Comparison of ENCODE assay signal across 8 cellular contexts in genomic region chr4:76897522-76898384, GRCh38. TPM values are rescaled to one million over a fixed set of nuclear protein-coding genes. Genes with fewer than 3 reads are reported as not detected.
DNase-seq lines count a peak whose midpoint lies in the region; ATAC-seq, FAIRE-seq and TF ChIP-seq lines count a peak whose summit lies in the region.

SOWAHB (minus strand) TSS chr4:76898144; CDS start chr4:76897849, 295 bp downstream.

- H3K27me3 ChIP-seq in lung (ENCODE audit: control insufficient read depth, insufficient read depth) (no peaks in the 10 kb centered on the region), SJCRH30 (no peaks in the 10 kb centered on the region; the same call in 1 of the 2 replicates)

- DNase-seq in HTR-8/SVneo (ENCODE audit: insufficient read length, low spot score) = peak; percentile 19
- DNase-seq in WTC11 (ENCODE audit: low spot score) = peak; percentile 74
- peak; percentile 74 for DNase-seq in coronary artery (ENCODE audit: low spot score)
- DNase-seq in lung (ENCODE audit: low spot score) = peak; percentile 86
- peak; percentile 29 to 43 for DNase-seq in stimulated activated naive CD8-positive, alpha-beta T cell treated with anti-CD3 and anti-CD28 coated beads, Interleukin-15, amount 100 ng/mL, for 72 hours
- DNase-seq in SJCRH30 = no peak
- no peak for DNase-seq in HEK293T (ENCODE audit: extremely low spot score)

- TF ChIP-seq CTCF in GM12875 (IDR thresholded peaks at IDR 0.05; ENCODE audit: borderline replicate concordance, insufficient read depth, low read depth, low read length) = no peak
- TF ChIP-seq CTCF in WTC11 (IDR thresholded peaks at IDR 0.05) = no peak
- TF ChIP-seq CTCF in coronary artery (IDR thresholded peaks at IDR 0.05) = no peak
- no peak for TF ChIP-seq CTCF in lung (IDR thresholded peaks at IDR 0.05; ENCODE audit: control extremely low read depth, extremely low read depth)

- no peak within 1 kb of the TSS for H3K27ac ChIP-seq in coronary artery
- H3K27ac ChIP-seq in lung (ENCODE audit: low read depth in 1 of 2, low read length in 1 of 2) = peak within 1 kb of the TSS in 1 of 2 donors; percentile 87
- H3K27ac ChIP-seq in SJCRH30 = no peak within 1 kb of the TSS

- H3K4me3 ChIP-seq in GM12875 (ENCODE audit: low read depth, low read length) (peak within 1 kb of the TSS; percentile 31), coronary artery (peak within 1 kb of the TSS; percentile 81), lung (peak within 1 kb of the TSS; percentile 51), SJCRH30 (no peak within 1 kb of the TSS)

- H3K4me1 ChIP-seq in lung (ENCODE audit: control insufficient read depth in 2 of 2, insufficient read depth in 2 of 2, low read length in 2 of 2) = peaks cover 0 to 14% of the 10 kb centered on the region in 2 donors
- no peaks in the 10 kb centered on the region for H3K4me1 ChIP-seq in SJCRH30

- H3K9me3 ChIP-seq in lung (ENCODE audit: control insufficient read depth in 2 of 2, insufficient read depth in 1 of 2, low read length in 1 of 2) = no peaks in the 10 kb centered on the region
- H3K9me3 ChIP-seq in SJCRH30 (replicated peaks) = no peaks in the 10 kb centered on the region

- 1 to 2% methylated on average over 78 to 79 of the region's 79 CpGs for WGBS in lung, 2 donors

- CTCF ChIA-PET in WTC11 (lab: Charles Lee) (interaction anchor here (0.7 to 1.3 kb wide), 9 partner anchors 10 to 198 kb away, joined by 3 to 6 read pairs (median 4); partner anchors contain the start of gene SEPTIN11), HEK293T (lab: Yijun Ruan, JAX) (interaction anchor here (0.6 to 0.9 kb wide), 3 partner anchors 44 to 114 kb away, joined by 3 read pairs; no protein-coding TSS in a partner anchor)

- H3K27me3 Mint-ChIP-seq in WTC11 (ENCODE audit: low read depth) = peaks cover 63% of the 10 kb centered on the region
- peaks cover 29% of the 10 kb centered on the region for H3K27me3 Mint-ChIP-seq in stimulated activated naive CD8-positive, alpha-beta T cell treated with anti-CD3 and anti-CD28 coated beads, Interleukin-15, amount 100 ng/mL, for 72 hours

- H3K4me1 Mint-ChIP-seq in WTC11 = peaks cover 14% of the 10 kb centered on the region
- peaks cover 9% of the 10 kb centered on the region for H3K4me1 Mint-ChIP-seq in stimulated activated naive CD8-positive, alpha-beta T cell treated with anti-CD3 and anti-CD28 coated beads, Interleukin-15, amount 100 ng/mL, for 72 hours

- POLR2A ChIA-PET in WTC11 (lab: Charles Lee) (interaction anchor here (0.7 to 1.5 kb wide), 3 partner anchors 52 to 441 kb away, joined by 3 to 6 read pairs (median 4); partner anchors contain the start of gene SEPTIN11), HEK293T (lab: Yijun Ruan, JAX) (interaction anchor here (1.1 kb wide), 1 partner anchor 52 kb away, joined by 3 read pairs; the partner anchor contains the start of gene SEPTIN11)

- H3K4me3 Mint-ChIP-seq in WTC11 = peak within 1 kb of the TSS; percentile 75
- peak within 1 kb of the TSS; percentile 73 to 78 for H3K4me3 Mint-ChIP-seq in stimulated activated naive CD8-positive, alpha-beta T cell treated with anti-CD3 and anti-CD28 coated beads, Interleukin-15, amount 100 ng/mL, for 72 hours

- H3K36me3 ChIP-seq in lung (ENCODE audit: control insufficient read depth in 2 of 2, insufficient read depth in 2 of 2, low read length in 2 of 2) (no peaks in the 10 kb centered on the region), SJCRH30 (no peaks in the 10 kb centered on the region)

- no peaks in the 10 kb centered on the region for H3K36me3 Mint-ChIP-seq in WTC11

- H3K27ac Mint-ChIP-seq in WTC11 = no peak within 1 kb of the TSS
- H3K27ac Mint-ChIP-seq in stimulated activated naive CD8-positive, alpha-beta T cell treated with anti-CD3 and anti-CD28 coated beads, Interleukin-15, amount 100 ng/mL, for 72 hours = no peak within 1 kb of the TSS

- ATAC-seq in WTC11 (peak; percentile 78), lung (ENCODE audit: insufficient read depth, low FRiP score) (peak; percentile 86)
- peak; percentile 80 for ATAC-seq in stimulated activated naive CD8-positive, alpha-beta T cell treated with anti-CD3 and anti-CD28 coated beads, Interleukin-15, amount 100 ng/mL, for 72 hours

- H3K9me3 Mint-ChIP-seq in WTC11 = no peaks in the 10 kb centered on the region
- H3K9me3 Mint-ChIP-seq in stimulated activated naive CD8-positive, alpha-beta T cell treated with anti-CD3 and anti-CD28 coated beads, Interleukin-15, amount 100 ng/mL, for 72 hours = no peaks in the 10 kb centered on the region

- FAIRE-seq in HTR-8/SVneo (lab: Jason Lieb, UNC) = no peak

TF ChIP-seq in WTC11, 78 proteins besides CTCF, POLR2A, EP300 and RAD21:
- TF ChIP-seq USF1 (CRISPR knock-in tag; IDR thresholded peaks at IDR 0.05) = 0 out of 2 replicates have a peak, but pooled peaks have one; percentile 36
- TF ChIP-seq FOXP1 (CRISPR knock-in tag; IDR thresholded peaks at IDR 0.05; ENCODE audit: borderline replicate concordance) = 0 out of 2 replicates have a peak, but pooled peaks have one; percentile 11
- no peak for TF ChIP-seq TEAD4 (CRISPR knock-in tag; IDR thresholded peaks at IDR 0.05)
- TF ChIP-seq ZNF317 (CRISPR knock-in tag; IDR thresholded peaks at IDR 0.05; ENCODE audit: borderline replicate concordance, low read depth) = 0 out of 2 replicates have a peak, but pooled peaks have one; percentile 13
- TF ChIP-seq RELA (CRISPR knock-in tag; IDR thresholded peaks at IDR 0.05; ENCODE audit: borderline replicate concordance) = 0 out of 2 replicates have a peak, but pooled peaks have one; percentile 50
- 0 out of 2 replicates have a peak, but pooled peaks have one; percentile 4 for TF ChIP-seq E2F1 (CRISPR knock-in tag; IDR thresholded peaks at IDR 0.05)
- peak; percentile 55 for TF ChIP-seq ZNF423 (CRISPR knock-in tag; IDR thresholded peaks at IDR 0.05)
- TF ChIP-seq ETV6 (CRISPR knock-in tag; IDR thresholded peaks at IDR 0.05) = 0 out of 2 replicates have a peak, but pooled peaks have one; percentile 16
- TF ChIP-seq NFATC4 (CRISPR knock-in tag; IDR thresholded peaks at IDR 0.05) = no peak
TF ChIP-seq in WTC11: peak in this region for 7.

TF ChIP-seq in HEK293T, 16 proteins besides CTCF, POLR2A, EP300 and RAD21:
- no peak for TF ChIP-seq FOXK2 (IDR thresholded peaks at IDR 0.05)
- TF ChIP-seq NFRKB (IDR thresholded peaks at IDR 0.05) = no peak
- TF ChIP-seq SUZ12 (IDR thresholded peaks at IDR 0.05) = no peak
- TF ChIP-seq ELF4 (IDR thresholded peaks at IDR 0.05) = no peak
- TF ChIP-seq LEF1 (IDR thresholded peaks at IDR 0.05; ENCODE audit: borderline replicate concordance) = no peak
- TF ChIP-seq ARNT (IDR thresholded peaks at IDR 0.05) = no peak
- no peak for TF ChIP-seq PKNOX1 (IDR thresholded peaks at IDR 0.05)
- no peak for TF ChIP-seq ZNF384 (IDR thresholded peaks at IDR 0.05)
- no peak for TF ChIP-seq L3MBTL2 (conservative IDR thresholded peaks at IDR 0.05)
- TF ChIP-seq FOXM1 (IDR thresholded peaks at IDR 0.05; ENCODE audit: borderline replicate concordance) = no peak
- no peak for TF ChIP-seq BHLHE40 (IDR thresholded peaks at IDR 0.05; ENCODE audit: borderline replicate concordance)
- no peak for TF ChIP-seq TARDBP (IDR thresholded peaks at IDR 0.05)

RNA-seq across cellular contexts. Expression of gene SOWAHB, which starts in this region (rescaled TPM):
- total RNA-seq in WTC11 (2021) (1.3 to 1.6 TPM (median 1.5 TPM) in 3 replicates), lung (1 to 10 TPM; 2.0 to 4.2 TPM)
- polyA plus RNA-seq in lung = 1 to 10 TPM in 1 of 2 donors, under 1 TPM in 1; 0.28 to 1.9 TPM
- not detected in 2 replicates for total RNA-seq in SJCRH30 (2014; rRNA removed; shearing (Covaris generic))

Comparison
In these comparisons a context has a peak if more than half of its experiments do, and no peak if none do; other contexts are left out.
1. DNase-seq: peak in HTR-8/SVneo (single experiment), WTC11 (single experiment), coronary artery (single experiment), lung (single experiment) and stimulated activated naive CD8-positive, alpha-beta T cell treated with anti-CD3 and anti-CD28 coated beads, Interleukin-15, amount 100 ng/mL, for 72 hours (2 of 2); none in SJCRH30 (0 of 2) and HEK293T (single experiment).
2. Peak in every context shown above with its lines, with median percentiles within 50 percentile points of each other: ATAC-seq.